In genomic region chr6:67766061-67766460, GRCh38 we compare ENCODE assay signal across 15 cellular contexts.
"Had no signal": no experiment of that assay in that cellular context is flagged by ENCODE, and none has a peak within 500 bp of the region (broad histone marks: within the 10 kb centered on the region; RNA-seq: fewer than 3 reads in every experiment).

No MANE protein-coding gene starts in this region.

- H3K4me1 ChIP-seq: body of pancreas, heart left ventricle, neural progenitor cell, pancreas, thyroid gland, uterus had no signal

- H3K36me3 ChIP-seq: heart left ventricle, neural progenitor cell, pancreas, thyroid gland, uterus, WERI-Rb-1 had no signal

- H3K4me3 ChIP-seq: body of pancreas, dorsolateral prefrontal cortex, heart left ventricle, neural progenitor cell, pancreas, thyroid gland, uterus had no signal

- ATAC-seq: body of pancreas; esophagus mucosa; pancreas; stimulated activated naive CD8-positive, alpha-beta T cell treated with anti-CD3 and anti-CD28 coated beads, Interleukin-15, amount 100 ng/mL, for 72 hours had no signal

- DNase-seq: activated CD4-positive, alpha-beta T cell treated with anti-CD3 and anti-CD28 coated beads for 48 hours; activated naive CD4-positive, alpha-beta T cell treated with anti-CD3 and anti-CD28 coated beads for 36 hours; body of pancreas; dorsolateral prefrontal cortex; foreskin melanocyte; heart left ventricle; pancreas; stimulated activated CD4-positive, alpha-beta T cell treated with anti-CD3 and anti-CD28 coated beads, Interleukin-4, amount 100 ng/mL, for 4 hours; stimulated activated naive CD8-positive, alpha-beta T cell treated with anti-CD3 and anti-CD28 coated beads, Interleukin-15, amount 100 ng/mL, for 72 hours; T-helper 1 cell; thyroid gland; uterus; WERI-Rb-1 had no signal

- H3K9me3 ChIP-seq: pancreas, thyroid gland, uterus had no signal

- H3K27me3 ChIP-seq: body of pancreas, dorsolateral prefrontal cortex, heart left ventricle, neural progenitor cell, pancreas, thyroid gland, uterus had no signal
